Comparison of ENCODE assay signal across 2 cellular contexts in genomic region chr19:35525873-35526272, GRCh38.
TF ChIP-seq lines count a peak whose summit lies in the region.

No MANE protein-coding gene starts in this region.

TF ChIP-seq in HEK293, 187 proteins besides CTCF, POLR2A, EP300 and RAD21:
- peak; percentile 94 for TF ChIP-seq ZNF623 (tag by site-specific recombination; IDR thresholded peaks at IDR 0.05)
- TF ChIP-seq ZSCAN4 (tag by site-specific recombination; IDR thresholded peaks at IDR 0.05) = no peak

TF ChIP-seq in H1, 55 proteins besides CTCF, POLR2A, EP300 and RAD21:
- no peak for TF ChIP-seq SAP30 (IDR thresholded peaks at IDR 0.05; ENCODE audit: insufficient read depth, insufficient replicate concordance, low read length)
- 0 out of 2 replicates have a peak, but pooled peaks have one; percentile 18 for TF ChIP-seq KDM1A (IDR thresholded peaks at IDR 0.05; ENCODE audit: borderline replicate concordance, low read length)
